Comparison of ENCODE assay signal across 14 cellular contexts in the genomic region with DNA sequence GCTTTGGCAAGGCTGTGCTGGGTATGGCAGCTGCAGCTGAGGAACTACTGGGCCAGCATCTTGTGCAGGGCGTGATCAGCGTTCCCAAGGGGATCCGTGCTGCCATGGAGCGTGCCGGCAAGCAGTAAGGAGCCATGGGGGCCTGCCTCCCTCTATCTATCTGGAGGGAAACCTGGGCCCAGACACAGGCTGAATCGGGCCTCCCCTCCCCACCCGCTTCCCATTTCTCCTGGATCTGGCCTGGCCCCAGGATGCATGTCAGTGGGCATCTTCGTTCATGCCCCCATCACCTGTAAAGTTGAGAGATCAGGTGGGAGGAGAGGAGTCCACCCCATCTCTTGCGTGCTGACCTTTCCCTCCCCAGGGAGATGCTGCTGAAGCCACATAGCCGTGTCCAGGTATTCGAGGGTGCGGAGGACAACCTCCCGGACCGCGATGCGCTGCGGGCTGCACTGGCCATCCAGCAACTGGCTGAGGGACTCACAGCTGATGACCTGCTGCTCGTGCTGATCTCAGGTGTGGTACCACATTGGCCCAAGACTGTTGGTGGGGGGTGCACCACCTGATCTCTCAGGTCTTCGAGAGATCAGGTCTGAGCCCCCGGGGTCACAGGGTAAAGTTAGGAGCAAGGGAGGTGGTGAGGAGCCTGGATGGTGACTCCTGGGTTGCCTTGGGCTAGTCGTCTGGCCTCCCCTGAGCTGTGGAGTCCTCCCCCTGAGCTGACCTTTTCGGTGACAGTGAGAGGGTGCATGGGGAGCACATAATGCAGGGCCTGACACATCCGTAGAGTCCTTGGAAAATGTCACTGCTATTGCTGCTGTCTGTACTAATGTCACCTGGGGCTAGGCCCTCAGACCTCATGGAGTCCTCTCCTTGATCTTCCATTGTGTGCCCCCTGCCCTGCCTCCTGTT. TPM values are rescaled to one million over a fixed set of nuclear protein-coding genes. Genes with fewer than 3 reads are reported as not detected.
DNase-seq lines count a peak whose midpoint lies in the region; TF ChIP-seq lines count a peak whose summit lies in the region.
"Had no signal": no experiment of that assay in that cellular context is flagged by ENCODE, and none has a peak within 500 bp of the region (broad histone marks: within the 10 kb centered on the region; RNA-seq: fewer than 3 reads in every experiment).

No MANE protein-coding gene starts in this region.

- BruUV-seq in PC-9 (replicated peaks; lab: Mats Ljungman, UMichigan) = no TSS peak

- CTCF ChIA-PET in PC-9 (lab: Charles Lee) = interaction anchor here (1.4 kb wide), 1 partner anchor 48 kb away, joined by 6 read pairs; no protein-coding TSS in a partner anchor

- H3K9me3 Mint-ChIP-seq in glutamatergic neuron (ENCODE audit: unreplicated experiment) (peaks cover 6% of the 10 kb centered on the region), neural progenitor cell (no peaks in the 10 kb centered on the region)
- H3K9me3 Mint-ChIP-seq: endodermal cell; stimulated activated naive CD8-positive, alpha-beta T cell treated with anti-CD3 and anti-CD28 coated beads, Interleukin-15, Interleukin-2, amounts not matched to agents 100 ng/mL and 50 ng/mL, for 24 hours had no signal

- H2AFZ ChIP-seq in neural progenitor cell (replicated peaks) = no peak overlapping the region
- H2AFZ ChIP-seq in PC-9 = no peak overlapping the region

- no peak overlapping the region for H3K4me2 ChIP-seq in neural progenitor cell
- H3K4me2 ChIP-seq in PC-9 = no peak overlapping the region

- H3K4me1 Mint-ChIP-seq in glutamatergic neuron (ENCODE audit: low read depth, unreplicated experiment) (peaks cover 13% of the 10 kb centered on the region), neural progenitor cell (peaks cover 18% of the 10 kb centered on the region)

- H3K4me1 ChIP-seq in neural progenitor cell = peaks cover 4% of the 10 kb centered on the region
- peaks cover 16 to 20% of the 10 kb centered on the region in 2 donors for H3K4me1 ChIP-seq in thyroid gland
- H3K4me1 ChIP-seq in PC-9 (replicated peaks; ENCODE audit: insufficient read depth) = peaks cover 7% of the 10 kb centered on the region; the same call in 1 of the 2 replicates

- DNase-seq in H7 (peak; percentile 22), glutamatergic neuron (no peak), neural progenitor cell (ENCODE audit: low spot score) (no peak), erythroblast (lab: John Stamatoyannopoulos, UW) (no peak), thyroid gland (no peak), amygdala (lab: John Stamatoyannopoulos, UW) (no peak), PC-9 (no peak)
- DNase-seq: left cardiac atrium, T-helper 9 cell had no signal

- no peaks in the 10 kb centered on the region for H4K20me1 ChIP-seq in neural progenitor cell (ENCODE audit: low read depth)
- no peaks in the 10 kb centered on the region for H4K20me1 ChIP-seq in PC-9 (ENCODE audit: insufficient read depth)

- TF ChIP-seq POLR2A in erythroblast (IDR thresholded peaks at IDR 0.05; ENCODE audit: low read length) = no peak
- TF ChIP-seq POLR2A in thyroid gland (IDR thresholded peaks at IDR 0.05) = no peak

- H3K27me3 Mint-ChIP-seq in glutamatergic neuron (ENCODE audit: unreplicated experiment) (peaks cover 4% of the 10 kb centered on the region), neural progenitor cell (ENCODE audit: insufficient read depth, low read depth) (peaks cover 9% of the 10 kb centered on the region)
- H3K27me3 Mint-ChIP-seq: activated CD4-positive, alpha-beta T cell treated with anti-CD3 and anti-CD28 coated beads for 36 hours; stimulated activated naive CD8-positive, alpha-beta T cell treated with anti-CD3 and anti-CD28 coated beads, Interleukin-15, Interleukin-2, amounts not matched to agents 100 ng/mL and 50 ng/mL, for 24 hours had no signal

- intact Hi-C loops in thyroid gland (cut with DNase I) = loop anchor here (5.0 kb wide), 2 partner anchors 51 to 54 kb away; partner anchors contain the start of gene TWF2
- intact Hi-C loops in PC-9 (cut with micrococcal nuclease; ENCODE audit: unreplicated experiment) = loop anchor here (1.0 to 5.0 kb wide), 2 partner anchors 48 to 96 kb away; no protein-coding TSS in a partner anchor

- TF ChIP-seq CTCF in 22Rv1 (IDR thresholded peaks at IDR 0.05) = no peak
- peak; percentile 11 for TF ChIP-seq CTCF in glutamatergic neuron (IDR thresholded peaks at IDR 0.05; ENCODE audit: partially characterized antibody, unreplicated experiment)
- TF ChIP-seq CTCF in neural progenitor cell (IDR thresholded peaks at IDR 0.05) = no peak
- no peak for TF ChIP-seq CTCF in thyroid gland (IDR thresholded peaks at IDR 0.05)
- no peak for TF ChIP-seq CTCF in PC-9 (conservative IDR thresholded peaks at IDR 0.05)

- H3K36me3 ChIP-seq in H7 (replicated peaks; ENCODE audit: control insufficient read depth, insufficient read depth, low read length) = no peaks in the 10 kb centered on the region; the same call in 1 of the 2 replicates
- H3K36me3 ChIP-seq in neural progenitor cell = no peaks in the 10 kb centered on the region
- peaks cover 5 to 6% of the 10 kb centered on the region in 2 donors for H3K36me3 ChIP-seq in thyroid gland
- no peaks in the 10 kb centered on the region for H3K36me3 ChIP-seq in PC-9 (ENCODE audit: low read depth)
- H3K36me3 ChIP-seq: cardiac muscle cell had no signal

- H3K79me2 ChIP-seq in neural progenitor cell (ENCODE audit: low read depth) = peaks cover 12% of the 10 kb centered on the region
- H3K79me2 ChIP-seq in PC-9 (ENCODE audit: low read depth) = peaks cover 6% of the 10 kb centered on the region; the same call in 1 of the 2 replicates

- WGBS in thyroid gland, 2 donors = 93% methylated on average over 17 to 22 of the region's 23 CpGs

- H3K27ac Mint-ChIP-seq in glutamatergic neuron (ENCODE audit: unreplicated experiment) = peak overlapping the region; percentile 46
- peak overlapping the region; percentile 87 for H3K27ac Mint-ChIP-seq in neural progenitor cell
- H3K27ac Mint-ChIP-seq: activated CD4-positive, alpha-beta T cell treated with anti-CD3 and anti-CD28 coated beads for 36 hours; endodermal cell; stimulated activated naive CD8-positive, alpha-beta T cell treated with anti-CD3 and anti-CD28 coated beads, Interleukin-15, Interleukin-2, amounts not matched to agents 100 ng/mL and 50 ng/mL, for 24 hours had no signal

- H3K9me3 ChIP-seq in neural progenitor cell (ENCODE audit: low read depth) (no peaks in the 10 kb centered on the region), thyroid gland (no peaks in the 10 kb centered on the region), PC-9 (ENCODE audit: insufficient read depth, low read depth) (no peaks in the 10 kb centered on the region)

- H3K9ac ChIP-seq in neural progenitor cell = no peak overlapping the region

- no peaks in the 10 kb centered on the region for H3K9me2 ChIP-seq in PC-9 (ENCODE audit: insufficient read depth)

- H3K4me3 ChIP-seq in H7 (ENCODE audit: insufficient read depth, low read depth, low read length) (no peak overlapping the region), neural progenitor cell (no peak overlapping the region), thyroid gland (replicated peaks in 1 of 3) (no peak overlapping the region), PC-9 (no peak overlapping the region)
- H3K4me3 ChIP-seq: cardiac muscle cell had no signal

- H3K36me3 Mint-ChIP-seq in glutamatergic neuron (ENCODE audit: unreplicated experiment) (no peaks in the 10 kb centered on the region), neural progenitor cell (no peaks in the 10 kb centered on the region)

- POLR2A ChIA-PET in PC-9 (lab: Charles Lee; ENCODE audit: unreplicated experiment) = no interaction called here

- peaks cover 17% of the 10 kb centered on the region for H3F3A ChIP-seq in neural progenitor cell (ENCODE audit: low read depth)
- no peaks in the 10 kb centered on the region for H3F3A ChIP-seq in PC-9 (ENCODE audit: insufficient read depth, low read depth)

- peak overlapping the region; percentile 97 for H3K27ac ChIP-seq in 22Rv1
- H3K27ac ChIP-seq in neural progenitor cell = no peak overlapping the region
- H3K27ac ChIP-seq in thyroid gland = no peak overlapping the region
- H3K27ac ChIP-seq in PC-9 = no peak overlapping the region
- H3K27ac ChIP-seq: cardiac muscle cell had no signal

- no peak overlapping the region for H3K4me3 Mint-ChIP-seq in glutamatergic neuron (ENCODE audit: unreplicated experiment)
- H3K4me3 Mint-ChIP-seq in neural progenitor cell = no peak overlapping the region
- H3K4me3 Mint-ChIP-seq: activated CD4-positive, alpha-beta T cell treated with anti-CD3 and anti-CD28 coated beads for 36 hours; endodermal cell; stimulated activated naive CD8-positive, alpha-beta T cell treated with anti-CD3 and anti-CD28 coated beads, Interleukin-15, Interleukin-2, amounts not matched to agents 100 ng/mL and 50 ng/mL, for 24 hours had no signal

- H3K27me3 ChIP-seq in H7 (ENCODE audit: control insufficient read depth, insufficient read depth, low read length) (no peaks in the 10 kb centered on the region), neural progenitor cell (no peaks in the 10 kb centered on the region), thyroid gland (no peaks in the 10 kb centered on the region), PC-9 (ENCODE audit: insufficient read depth, low read depth) (no peaks in the 10 kb centered on the region)
- H3K27me3 ChIP-seq: cardiac muscle cell had no signal

RNA-seq across cellular contexts. Expression of gene GLYCTK, which starts 3.2 kb away (rescaled TPM):
- 6.1 and 8.5 TPM in 2 replicates for total RNA-seq in H7 (2014; rRNA removed; shearing (Covaris generic))
- total RNA-seq in glutamatergic neuron (ENCODE audit: unreplicated experiment) = 7.5 TPM
- total RNA-seq in neural progenitor cell (ENCODE audit: low replicate concordance) = 4.2 and 10.1 TPM in 2 replicates
- total RNA-seq in thyroid gland = 10 to 100 TPM in 3 of 4 donors, 1 to 10 TPM in 1; 8.9 to 20.3 (median 15.3) TPM
- 8.9 and 11.1 TPM in 2 replicates for total RNA-seq in PC-9 (2021)

RNA-seq across cellular contexts. Expression of gene WDR82, which starts 12.4 kb away (rescaled TPM):
- total RNA-seq in H7 (2014; rRNA removed; shearing (Covaris generic)) = 60.3 and 63.8 TPM in 2 replicates
- total RNA-seq in glutamatergic neuron (ENCODE audit: unreplicated experiment) (118 TPM), neural progenitor cell (ENCODE audit: low replicate concordance) (45.4 and 49.2 TPM in 2 replicates), thyroid gland (10 to 100 TPM; 66.4 to 76.4 (median 72.2) TPM), PC-9 (2021) (34.2 and 44.5 TPM in 2 replicates)

RNA-seq across cellular contexts. Expression of gene DNAH1, which starts 25.3 kb away (rescaled TPM):
- total RNA-seq in H7 (2014; rRNA removed; shearing (Covaris generic)) = 0.48 and 2.0 TPM in 2 replicates
- total RNA-seq in glutamatergic neuron (ENCODE audit: unreplicated experiment) (8.9 TPM), neural progenitor cell (ENCODE audit: low replicate concordance) (0.80 and 2.1 TPM in 2 replicates), thyroid gland (10 to 100 TPM in 1 of 4 donors, 1 to 10 TPM in 3; 4.6 to 14.2 (median 7.5) TPM), PC-9 (2021) (5.9 and 6.6 TPM in 2 replicates)

RNA-seq across cellular contexts. Expression of gene PPM1M, which starts 45.3 kb away (rescaled TPM):
- 2.9 and 4.5 TPM in 2 replicates for total RNA-seq in H7 (2014; rRNA removed; shearing (Covaris generic))
- total RNA-seq in glutamatergic neuron (ENCODE audit: unreplicated experiment) (7.8 TPM), neural progenitor cell (ENCODE audit: low replicate concordance) (1.1 and 3.1 TPM in 2 replicates), thyroid gland (10 to 100 TPM; 15.8 to 22.8 (median 18.0) TPM), PC-9 (2021) (16.2 TPM in 2 replicates)

RNA-seq across cellular contexts. Expression of gene TWF2, which starts 51.9 kb away (rescaled TPM):
- 85.8 and 99.0 TPM in 2 replicates for total RNA-seq in H7 (2014; rRNA removed; shearing (Covaris generic))
- 45.5 TPM for total RNA-seq in glutamatergic neuron (ENCODE audit: unreplicated experiment)
- 21.9 and 44.9 TPM in 2 replicates for total RNA-seq in neural progenitor cell (ENCODE audit: low replicate concordance)
- total RNA-seq in thyroid gland = 10 to 100 TPM; 28.3 to 61.1 (median 50.4) TPM
- total RNA-seq in PC-9 (2021) = 102 and 115 TPM in 2 replicates
